Comparison of ENCODE assay signal across 8 cellular contexts in the genomic region with DNA sequence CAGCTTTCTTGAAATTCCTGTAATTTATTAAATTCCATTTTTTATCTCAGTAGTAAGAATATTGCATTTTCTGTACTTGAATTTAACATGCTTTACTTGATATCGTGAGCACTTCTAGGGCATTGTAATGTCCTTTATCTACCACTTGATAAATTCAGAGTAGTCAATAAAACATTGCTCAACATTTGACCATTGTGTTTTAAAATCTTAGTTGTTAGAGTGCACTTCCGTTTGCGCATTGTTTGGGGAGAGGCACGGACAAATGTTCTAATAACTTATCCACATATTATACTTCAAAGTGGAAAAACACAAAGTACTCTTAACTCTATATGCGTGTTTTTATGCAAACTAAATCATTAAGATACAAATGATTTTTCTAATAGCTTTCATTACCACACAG. TPM values are rescaled to one million over a fixed set of nuclear protein-coding genes. Genes with fewer than 3 reads are reported as not detected.
DNase-seq lines count a peak whose midpoint lies in the region; ATAC-seq, FAIRE-seq and TF ChIP-seq lines count a peak whose summit lies in the region.

No MANE protein-coding gene starts in this region.

- H3K4me3 ChIP-seq in Loucy (ENCODE audit: low read length, poor library complexity, severe bottlenecking) (peak overlapping the region; percentile 89), K562 (peak overlapping the region; percentile 65)

- BruUV-seq in K562 (replicated peaks; lab: Mats Ljungman, UMichigan), result TSS peak; percentile 85

- TF ChIP-seq RAD21 in K562 (CRISPR knock-in tag; conservative IDR thresholded peaks at IDR 0.05 in 1 of 2, IDR thresholded peaks at IDR 0.05 in 1 of 2), result no peak

- H3K4me1 Mint-ChIP-seq in stimulated activated naive CD8-positive, alpha-beta T cell treated with anti-CD3 and anti-CD28 coated beads, Interleukin-15, amount 100 ng/mL, for 72 hours, result peaks cover 35% of the 10 kb centered on the region

- intact Hi-C loops in K562 (cut with micrococcal nuclease), result no loop called here

- in situ Hi-C loops in K562 (cut with MboI), result no loop called here

- H3K4me1 ChIP-seq in Loucy (ENCODE audit: insufficient read depth, low read length, poor library complexity, severe bottlenecking) (peaks cover 43% of the 10 kb centered on the region), K562 (replicated peaks in 1 of 2; ENCODE audit: control insufficient read depth in 2 of 2, insufficient read depth in 2 of 2, low read length in 2 of 2) (peaks cover 0 to 10% of the 10 kb centered on the region in 2 experiments; a peak in 2 of 5 replicates)

- TF ChIP-seq POLR2A in GM12891 (IDR thresholded peaks at IDR 0.05; ENCODE audit: low read depth, low read length) (no peak), K562 (conservative IDR thresholded peaks at IDR 0.05) (no peak)

- peaks cover 6 to 10% of the 10 kb centered on the region in 2 donors for H3K9me3 Mint-ChIP-seq in stimulated activated naive CD8-positive, alpha-beta T cell treated with anti-CD3 and anti-CD28 coated beads, Interleukin-15, amount 100 ng/mL, for 72 hours

- DNase-seq in GM12891 (ENCODE audit: insufficient read length, low spot score) (no peak), K562 (ENCODE audit: extremely low read depth in 1 of 4, low spot score in 3 of 4) (peak in 1 of 4 experiments; percentile 20), inferior parietal cortex (ENCODE audit: extremely low spot score) (peak; percentile 27), anterior cingulate cortex (lab: John Stamatoyannopoulos, UW) (no peak), AG08396 (ENCODE audit: low spot score) (no peak)
- no peak for DNase-seq in stimulated activated naive CD8-positive, alpha-beta T cell treated with anti-CD3 and anti-CD28 coated beads, Interleukin-15, amount 100 ng/mL, for 72 hours

- H3K36me3 ChIP-seq in Loucy (ENCODE audit: insufficient read depth, low read length) (no peaks in the 10 kb centered on the region), K562 (ENCODE audit: control insufficient read depth, insufficient read depth, low read length) (peaks cover 14% of the 10 kb centered on the region)

- CTCF ChIA-PET in K562 (lab: Yijun Ruan, JAX; ENCODE audit: low intra/inter-chr PET ratio), result no interaction called here

- peak overlapping the region; percentile 60 for H3K27ac ChIP-seq in K562 (ENCODE audit: extremely low read depth, low read depth, low read length)

- H2AFZ ChIP-seq in Loucy (ENCODE audit: low read length) (peak overlapping the region; percentile 98), K562 (ENCODE audit: low read depth, low read length) (peak overlapping the region; percentile 65)

- H3K27me3 ChIP-seq in Loucy (ENCODE audit: insufficient read depth, low read length, poor library complexity, severe bottlenecking) (no peaks in the 10 kb centered on the region), K562 (ENCODE audit: control insufficient read depth in 2 of 2, insufficient read depth in 2 of 2, low read length in 2 of 2) (no peaks in the 10 kb centered on the region)

- H3K9me2 ChIP-seq in Loucy (replicated peaks; ENCODE audit: low read depth, low read length), result no peaks in the 10 kb centered on the region

- no peak for TF ChIP-seq CTCF in Loucy (conservative IDR thresholded peaks at IDR 0.05; ENCODE audit: low read length)
- no peak for TF ChIP-seq CTCF in K562 (IDR thresholded peaks at IDR 0.05 in 2 of 3, conservative IDR thresholded peaks at IDR 0.05 in 1 of 3; ENCODE audit: insufficient read depth in 2 of 3, low read depth in 1 of 3, low read length in 3 of 3)

- WGBS in K562 (ENCODE audit: insufficient coverage, low coverage, missing lambda C conversion rate), result 3% methylated on average over 5 of the region's 5 CpGs

- ATAC-seq in K562 (no peak), HG03108 (IDR thresholded peaks at IDR 0.05; ENCODE audit: unreplicated experiment) (no peak)
- no peak for ATAC-seq in stimulated activated naive CD8-positive, alpha-beta T cell treated with anti-CD3 and anti-CD28 coated beads, Interleukin-15, amount 100 ng/mL, for 72 hours

- no peaks in the 10 kb centered on the region for H3K27me3 Mint-ChIP-seq in stimulated activated naive CD8-positive, alpha-beta T cell treated with anti-CD3 and anti-CD28 coated beads, Interleukin-15, amount 100 ng/mL, for 72 hours

- TF ChIP-seq EP300 in K562 (IDR thresholded peaks at IDR 0.05; ENCODE audit: low read length), result no peak

- H3K27ac Mint-ChIP-seq in stimulated activated naive CD8-positive, alpha-beta T cell treated with anti-CD3 and anti-CD28 coated beads, Interleukin-15, amount 100 ng/mL, for 72 hours, result peak overlapping the region; percentile 96

- H3K9me1 ChIP-seq in K562 (ENCODE audit: control insufficient read depth, insufficient read depth, low read length), result no peaks in the 10 kb centered on the region

- H3K9ac ChIP-seq in Loucy (ENCODE audit: low read depth, low read length, poor library complexity, severe bottlenecking), result peak overlapping the region; percentile 83
- H3K9ac ChIP-seq in K562 (ENCODE audit: insufficient read depth in 1 of 2, low read depth in 2 of 2, low read length in 2 of 2), result peak overlapping the region in 1 of 2 experiments; percentile 72; a peak in 3 of 4 replicates

- H3K9me3 ChIP-seq in Loucy (ENCODE audit: insufficient read depth, low read depth, low read length), result 0 out of 2 replicates have a peak, but pooled peaks cover under 1% of the 10 kb centered on the region
- no peaks in the 10 kb centered on the region; the same call in 1 of the 2 replicates for H3K9me3 ChIP-seq in K562 (replicated peaks; ENCODE audit: control insufficient read depth, insufficient read depth, low read depth, low read length)

- peaks cover 33% of the 10 kb centered on the region for H3K79me2 ChIP-seq in Loucy (ENCODE audit: insufficient read depth, low read length)
- peaks cover 51% of the 10 kb centered on the region for H3K79me2 ChIP-seq in K562 (ENCODE audit: control insufficient read depth, insufficient read depth, low read length)

- FAIRE-seq in GM12891 (lab: Jason Lieb, UNC) (no peak), K562 (lab: Jason Lieb, UNC) (no peak)

- POLR2A ChIA-PET in K562 (lab: Yijun Ruan, JAX), result no interaction called here

- H3F3A ChIP-seq in Loucy (ENCODE audit: low read depth), result no peaks in the 10 kb centered on the region

- no peaks in the 10 kb centered on the region for H4K20me1 ChIP-seq in Loucy (ENCODE audit: insufficient read depth, low read length, poor library complexity, severe bottlenecking)
- H4K20me1 ChIP-seq in K562 (replicated peaks; ENCODE audit: control insufficient read depth, insufficient read depth, low read length), result no peaks in the 10 kb centered on the region

- H3K4me2 ChIP-seq in Loucy (ENCODE audit: low read depth, low read length, poor library complexity, severe bottlenecking), result peak overlapping the region; percentile 81
- H3K4me2 ChIP-seq in K562 (ENCODE audit: insufficient read depth, low read length), result peak overlapping the region; percentile 90

- peak overlapping the region; percentile 94 to 95 for H3K4me3 Mint-ChIP-seq in stimulated activated naive CD8-positive, alpha-beta T cell treated with anti-CD3 and anti-CD28 coated beads, Interleukin-15, amount 100 ng/mL, for 72 hours

TF ChIP-seq in GM12891, 5 proteins besides CTCF, POLR2A, EP300 and RAD21:
- TF ChIP-seq SPI1 (IDR thresholded peaks at IDR 0.05; ENCODE audit: low read depth, low read length), result peak; percentile 38; the same call in 1 of the 2 replicates
- no peak for TF ChIP-seq POLR2AphosphoS5 (IDR thresholded peaks at IDR 0.05; ENCODE audit: low read depth, low read length)
TF ChIP-seq in GM12891: peak in this region for 1.

TF ChIP-seq in K562, 482 proteins besides CTCF, POLR2A, EP300 and RAD21 (continues in another document):
- TF ChIP-seq CEBPG (CRISPR knock-in tag; IDR thresholded peaks at IDR 0.05) (no peak), CEBPG (tag; conservative IDR thresholded peaks at IDR 0.05 in 1 of 2, IDR thresholded peaks at IDR 0.05 in 1 of 2) (peak in 1 of 2 experiments; percentile 56; a peak in 3 of 4 replicates)

RNA-seq across cellular contexts. Expression of gene FAM227B, which starts 0.4 kb away (rescaled TPM):
- 7.9 TPM for polyA plus RNA-seq in GM12891 (2012; ENCODE audit: low read depth, missing spikeins)
- 7.1 and 8.3 TPM in 2 replicates for total RNA-seq in K562 (2011; cell fraction: chromatin; rRNA removed; ENCODE audit: low replicate concordance)
- 3.6 and 5.7 TPM in 2 replicates for total RNA-seq in K562 (2011; cell fraction: nucleolus; rRNA removed)
- 10.1 and 21.8 TPM in 2 replicates for total RNA-seq in K562 (2011; cell fraction: nucleoplasm; rRNA removed)
- total RNA-seq in K562 (2014; rRNA removed), result 5.1 and 6.4 TPM in 2 replicates
- 11.2 and 13.8 TPM in 2 replicates for total RNA-seq in K562 (2014; rRNA removed; fragmentation: Illumina TruSeq; extraction: Trizol)
- 8.2 and 10.0 TPM in 2 replicates for total RNA-seq in K562 (2015; rRNA removed; fragmentation: Illumina TruSeq; extraction: Trizol)
- total RNA-seq in K562 (2021), result 6.6 and 7.7 TPM in 2 replicates
- 9.6 and 11.7 TPM in 2 replicates for polyA plus RNA-seq in K562 (2011; rRNA removed)
- 2.0 and 4.4 TPM in 2 replicates for polyA plus RNA-seq in K562 (2011; cell fraction: cytosol; rRNA removed)
- 6.5 and 9.2 TPM in 2 replicates for polyA plus RNA-seq in K562 (2011; cell fraction: nucleus; rRNA removed)
- 10.6 and 11.9 TPM in 2 replicates for polyA plus RNA-seq in K562 (2012)
- 8.5 and 9.0 TPM in 2 replicates for polyA plus RNA-seq in K562 (2014; fragmentation: Illumina TruSeq; extraction: Trizol)
- 10 to 100 TPM; 11.5 to 11.9 TPM for polyA plus RNA-seq in K562 (2014; fragmentation: Nextera tagmentation; extraction: Ambion mirVana)
- polyA plus RNA-seq in K562 (2014; rRNA removed), result 9.0 and 12.5 TPM in 2 replicates
- polyA minus RNA-seq in K562 (2011; rRNA and poly(A)+ RNA removed), result 9.8 and 12.9 TPM in 2 replicates
- polyA minus RNA-seq in K562 (2011; cell fraction: cytosol; rRNA and poly(A)+ RNA removed), result 1.6 and 3.5 TPM in 2 replicates
- polyA minus RNA-seq in K562 (2011; cell fraction: nucleus; rRNA and poly(A)+ RNA removed), result 12.5 and 14.8 TPM in 2 replicates

RNA-seq across cellular contexts. Expression of gene DTWD1, which starts 0.7 kb away (rescaled TPM):
- polyA plus RNA-seq in GM12891 (2012; ENCODE audit: low read depth, missing spikeins), result 14.8 TPM
- 14.7 and 34.7 TPM in 2 replicates for total RNA-seq in K562 (2011; cell fraction: chromatin; rRNA removed; ENCODE audit: low replicate concordance)
- 6.0 and 9.2 TPM in 2 replicates for total RNA-seq in K562 (2011; cell fraction: nucleolus; rRNA removed)
- total RNA-seq in K562 (2011; cell fraction: nucleoplasm; rRNA removed), result 15.2 and 21.7 TPM in 2 replicates
- total RNA-seq in K562 (2014; rRNA removed) (19.1 and 23.1 TPM in 2 replicates), K562 (2014; rRNA removed; fragmentation: Illumina TruSeq; extraction: Trizol) (36.5 and 38.6 TPM in 2 replicates), K562 (2015; rRNA removed; fragmentation: Illumina TruSeq; extraction: Trizol) (32.7 and 32.9 TPM in 2 replicates), K562 (2021) (32.0 and 33.8 TPM in 2 replicates)
- polyA plus RNA-seq in K562 (2011; rRNA removed) (37.7 and 50.5 TPM in 2 replicates), K562 (2014; fragmentation: Illumina TruSeq; extraction: Trizol) (31.7 and 40.1 TPM in 2 replicates), K562 (2014; fragmentation: Nextera tagmentation; extraction: Ambion mirVana) (10 to 100 TPM; 67.7 to 76.4 TPM), K562 (2014; rRNA removed) (33.4 and 34.4 TPM in 2 replicates)
- polyA plus RNA-seq in K562 (2011; cell fraction: cytosol; rRNA removed), result 5.0 and 8.1 TPM in 2 replicates
- polyA plus RNA-seq in K562 (2011; cell fraction: nucleus; rRNA removed), result 11.9 and 18.9 TPM in 2 replicates
- polyA plus RNA-seq in K562 (2012), result 30.7 and 45.2 TPM in 2 replicates
- 32.1 and 38.7 TPM in 2 replicates for polyA minus RNA-seq in K562 (2011; rRNA and poly(A)+ RNA removed)
- 9.7 and 11.9 TPM in 2 replicates for polyA minus RNA-seq in K562 (2011; cell fraction: cytosol; rRNA and poly(A)+ RNA removed)
- polyA minus RNA-seq in K562 (2011; cell fraction: nucleus; rRNA and poly(A)+ RNA removed), result 28.9 and 38.8 TPM in 2 replicates
